9 cellular contexts compared by ENCODE assay signal in genomic region chr14:94936411-94936892, GRCh38.
A peak's percentile ranks its signal among the peaks of the same experiment; 100 is the strongest.
DNase-seq lines count a peak whose midpoint lies in the region; ATAC-seq and TF ChIP-seq lines count a peak whose summit lies in the region.
"Had no signal": no experiment of that assay in that cellular context is flagged by ENCODE, and none has a peak within 500 bp of the region (broad histone marks: within the 10 kb centered on the region; RNA-seq: fewer than 3 reads in every experiment).

No MANE protein-coding gene starts in this region.

- ATAC-seq in GM21576 (IDR thresholded peaks at IDR 0.05; ENCODE audit: unreplicated experiment), result no peak
- ATAC-seq in natural killer cell, result no peak
- ATAC-seq in HG03571 (IDR thresholded peaks at IDR 0.05; ENCODE audit: unreplicated experiment), result no peak
- ATAC-seq in HG02981 (IDR thresholded peaks at IDR 0.05; ENCODE audit: unreplicated experiment), result no peak

- H3K4me1 ChIP-seq in smooth muscle cell (ENCODE audit: low read depth), result no peaks in the 10 kb centered on the region

- H4K20me1 ChIP-seq in smooth muscle cell (ENCODE audit: low read depth), result no peaks in the 10 kb centered on the region

- H3K9me3 Mint-ChIP-seq in natural killer cell, result no peaks in the 10 kb centered on the region
- H3K9me3 Mint-ChIP-seq: activated T-cell treated with anti-CD3 and anti-CD28 coated beads, Interleukin-2, amount 50 U/mL, for 24 hours had no signal

- no peaks in the 10 kb centered on the region for H3K27me3 ChIP-seq in smooth muscle cell (ENCODE audit: low read depth)

- H3K27me3 Mint-ChIP-seq in natural killer cell (ENCODE audit: low read depth in 2 of 2), result peaks cover 0 to 5% of the 10 kb centered on the region in 2 donors
- H3K27me3 Mint-ChIP-seq: activated T-cell treated with anti-CD3 and anti-CD28 coated beads, Interleukin-2, amount 50 U/mL, for 24 hours had no signal

- no peak overlapping the region for H3K4me3 Mint-ChIP-seq in natural killer cell
- H3K4me3 Mint-ChIP-seq: activated T-cell treated with anti-CD3 and anti-CD28 coated beads, Interleukin-2, amount 50 U/mL, for 24 hours had no signal

- H3K4me2 ChIP-seq in smooth muscle cell, result no peak overlapping the region

- H3K4me3 ChIP-seq in HFF-Myc (replicated peaks; ENCODE audit: low read depth, low read length) (no peak overlapping the region), SK-N-MC (peak overlapping the region; percentile 65), smooth muscle cell (no peak overlapping the region)

- WGBS in smooth muscle cell (ENCODE audit: low lambda C conversion rate), result 87% methylated on average over 26 of the region's 26 CpGs

- H3K4me1 Mint-ChIP-seq in natural killer cell, result no peaks in the 10 kb centered on the region

- H3K36me3 Mint-ChIP-seq in natural killer cell, result no peaks in the 10 kb centered on the region

- no peaks in the 10 kb centered on the region for H3K79me2 ChIP-seq in smooth muscle cell (ENCODE audit: low read depth)

- no peak overlapping the region for H2AFZ ChIP-seq in smooth muscle cell (ENCODE audit: low read depth)

- intact Hi-C loops in natural killer cell (cut with micrococcal nuclease), result no loop called here

- H3K27ac ChIP-seq in SK-N-MC (peak overlapping the region; percentile 95), smooth muscle cell (ENCODE audit: low read depth) (no peak overlapping the region)

- DNase-seq in HFF-Myc (ENCODE audit: extremely low read depth, low read depth) (peak; percentile 2), SK-N-MC (ENCODE audit: low read depth, low spot score) (no peak), hippocampal formation (lab: John Stamatoyannopoulos, UW) (peak; percentile 34 to 46), smooth muscle cell (lab: John Stamatoyannopoulos, UW; ENCODE audit: unreplicated experiment) (peak; percentile 10), natural killer cell (no peak)
- DNase-seq: activated T-cell treated with anti-CD3 and anti-CD28 coated beads, Interleukin-2, amount 50 U/mL, for 24 hours had no signal

- H3K27ac Mint-ChIP-seq in natural killer cell, result no peak overlapping the region
- H3K27ac Mint-ChIP-seq: activated T-cell treated with anti-CD3 and anti-CD28 coated beads, Interleukin-2, amount 50 U/mL, for 24 hours had no signal

- H3K36me3 ChIP-seq in SK-N-MC (ENCODE audit: insufficient read depth, low read length), result no peaks in the 10 kb centered on the region
- H3K36me3 ChIP-seq in smooth muscle cell (ENCODE audit: low read depth), result no peaks in the 10 kb centered on the region

- H3F3A ChIP-seq in smooth muscle cell (ENCODE audit: low read depth), result no peaks in the 10 kb centered on the region

- H3K9me3 ChIP-seq in SK-N-MC (ENCODE audit: low read depth, low read length) (no peaks in the 10 kb centered on the region), smooth muscle cell (replicated peaks; ENCODE audit: low read depth) (no peaks in the 10 kb centered on the region)

- H3K9ac ChIP-seq in SK-N-MC (ENCODE audit: insufficient read length), result peak overlapping the region; percentile 69
- no peak overlapping the region for H3K9ac ChIP-seq in smooth muscle cell (ENCODE audit: low read depth)

- TF ChIP-seq CTCF in HFF-Myc (IDR thresholded peaks at IDR 0.05; ENCODE audit: low read depth, low read length, missing control alignments) (no peak), smooth muscle cell (IDR thresholded peaks at IDR 0.05; ENCODE audit: borderline replicate concordance, insufficient read depth, poor library complexity, severe bottlenecking) (no peak), natural killer cell (IDR thresholded peaks at IDR 0.05) (no peak)

Comparison
In these comparisons a context has a peak if more than half of its experiments do, and no peak if none do; other contexts are left out.
1. DNase-seq: peak in HFF-Myc (single experiment), hippocampal formation (2 of 2) and smooth muscle cell (single experiment); none in SK-N-MC (single experiment) and natural killer cell (single experiment).